ENCODE assay signal across 14 cellular contexts in the genomic region with DNA sequence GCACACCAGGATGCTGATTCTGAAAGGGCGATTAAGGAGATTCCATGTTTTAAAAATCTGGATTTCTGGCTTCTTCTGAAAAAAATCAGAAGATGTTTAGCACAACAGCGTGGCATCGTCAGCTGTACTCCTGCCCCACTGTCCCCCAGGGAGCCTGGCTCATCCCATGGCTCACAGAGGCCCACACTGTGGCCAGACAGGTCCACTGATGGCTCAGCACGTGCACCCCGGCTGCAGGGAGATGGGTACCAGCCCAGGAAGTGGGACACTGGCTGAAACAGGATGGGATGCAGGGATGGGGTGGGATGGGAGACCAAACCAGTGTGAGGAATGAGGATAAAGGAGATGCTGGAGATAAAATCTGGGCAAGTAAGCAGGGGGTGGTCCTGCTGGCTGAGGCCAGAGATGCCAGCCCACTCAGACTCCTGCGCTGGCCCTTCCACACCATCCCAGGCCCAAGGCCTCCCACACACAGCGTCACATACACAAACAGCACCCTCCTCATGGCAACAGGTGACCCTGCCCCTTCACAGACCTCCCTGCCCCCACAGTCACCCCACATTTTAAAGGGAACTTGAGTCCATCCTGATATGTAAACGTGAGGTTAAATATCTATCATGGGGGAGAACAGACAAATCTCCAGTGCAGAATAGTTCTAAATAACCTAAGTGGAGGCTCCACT. TPM values are rescaled to one million over a fixed set of nuclear protein-coding genes. Genes with fewer than 3 reads are reported as not detected.
"Had no signal": no experiment of that assay in that cellular context is flagged by ENCODE, and none has a peak within 500 bp of the region (broad histone marks: within the 10 kb centered on the region; RNA-seq: fewer than 3 reads in every experiment).

No MANE protein-coding gene starts in this region.

- DNase-seq: activated CD4-positive, alpha-beta T cell treated with anti-CD3 and anti-CD28 coated beads for 48 hours; activated T-cell treated with anti-CD3 and anti-CD28 coated beads, Interleukin-2, amount 50 U/mL, for 1 hour; islet precursor cell; mesenchymal stem cell; natural killer cell; retina; stimulated activated CD4-positive, alpha-beta T cell treated with anti-CD3 and anti-CD28 coated beads, Interleukin-2, amount 100 ng/mL, for 48 hours; T-helper 17 cell; thyroid gland had no signal

- H3K36me3 ChIP-seq: cardiac muscle cell, neutrophil, thyroid gland had no signal

- H3K9me3 ChIP-seq: neutrophil, thyroid gland had no signal

- H3K27ac ChIP-seq: cardiac muscle cell, neutrophil, thyroid gland had no signal

- H3K4me3 ChIP-seq: cardiac muscle cell, thyroid gland had no signal

- ATAC-seq: activated naive CD4-positive, alpha-beta T cell treated with anti-CD3 and anti-CD28 coated beads, Interleukin-2, amount 50 U/mL, for 72 hours; natural killer cell; stimulated activated memory B cell treated with anti-CD40 and anti-IgM and Interleukin-4, amounts not matched to agents 10 μg/mL and 1 μg/mL and 100 μg/mL, for 72 hours; T-helper 17 cell had no signal

- H3K27me3 ChIP-seq: thyroid gland had no signal

RNA-seq across cellular contexts. Expression of a gene that starts 23.9 kb away (rescaled TPM):
- total RNA-seq: activated naive CD4-positive, alpha-beta T cell treated with anti-CD3 and anti-CD28 coated beads, Interleukin-2, amount 50 U/mL, for 72 hours; activated T-helper 2 cell treated with anti-CD3 and anti-CD28 coated beads, Interferon-gamma antibody, Interleukin-2, Interleukin-4, amounts not matched to agents 10 μg/mL and 5 μg/mL and 100 μg/mL, durations not matched to agents 14 hours and 24 hours and 36 hours; natural killer cell; T-helper 17 cell had no signal
